Comparison of ENCODE assay signal across 2 cellular contexts in genomic region chr5:154749496-154749895, GRCh38.
TF ChIP-seq lines count a peak whose summit lies in the region.

No MANE protein-coding gene starts in this region.

TF ChIP-seq in GM23338, 12 proteins besides CTCF, POLR2A, EP300 and RAD21 (continued from another document):
- no peak for TF ChIP-seq ZNF462 (CRISPR knock-in tag; IDR thresholded peaks at IDR 0.05)
- no peak for TF ChIP-seq REST (IDR thresholded peaks at IDR 0.05; ENCODE audit: unreplicated experiment)
- TF ChIP-seq STAT1 (IDR thresholded peaks at IDR 0.05; ENCODE audit: unreplicated experiment) = no peak
- no peak for TF ChIP-seq EZH2phosphoT487 (IDR thresholded peaks at IDR 0.05; ENCODE audit: unreplicated experiment)
- TF ChIP-seq CREB1 (CRISPR knock-in tag; IDR thresholded peaks at IDR 0.05; ENCODE audit: low read depth) = no peak
- TF ChIP-seq POLR2AphosphoS5 (IDR thresholded peaks at IDR 0.05; ENCODE audit: low read depth) = no peak
- no peak for TF ChIP-seq JUNB (IDR thresholded peaks at IDR 0.05; ENCODE audit: unreplicated experiment)
- no peak for TF ChIP-seq ZNF114 (CRISPR knock-in tag; IDR thresholded peaks at IDR 0.05)

TF ChIP-seq in K562, 482 proteins besides CTCF, POLR2A, EP300 and RAD21 (continued from another document):
- no peak for TF ChIP-seq FOS (IDR thresholded peaks at IDR 0.05; ENCODE audit: extremely low read depth, insufficient read length)
